Comparison of ENCODE assay signal across 9 cellular contexts in genomic region chr14:64549805-64550538, GRCh38. TPM values are rescaled to one million over a fixed set of nuclear protein-coding genes. Genes with fewer than 3 reads are reported as not detected.
DNase-seq lines count a peak whose midpoint lies in the region; ATAC-seq, FAIRE-seq and TF ChIP-seq lines count a peak whose summit lies in the region.
"Had no signal": no experiment of that assay in that cellular context is flagged by ENCODE, and none has a peak within 500 bp of the region (broad histone marks: within the 10 kb centered on the region; RNA-seq: fewer than 3 reads in every experiment).

PPP1R36 (plus strand) TSS chr14:64549961; CDS start chr14:64549998, 37 bp downstream.

- H3K9me3 ChIP-seq in keratinocyte (ENCODE audit: control insufficient read depth, low read depth, low read length): no peaks in the 10 kb centered on the region
- H3K9me3 ChIP-seq: adrenal gland had no signal

- peak within 1 kb of the TSS; percentile 79 for H3K4me2 ChIP-seq in keratinocyte (ENCODE audit: control insufficient read depth, extremely low read depth, insufficient read depth, low read depth, low read length)

- peaks cover 20% of the 10 kb centered on the region for H3K4me1 ChIP-seq in keratinocyte (ENCODE audit: control insufficient read depth, extremely low read depth, insufficient read depth, low read length)

- no peak for TF ChIP-seq CTCF in AG04449 (IDR thresholded peaks at IDR 0.05; ENCODE audit: insufficient read depth, low read length, missing control alignments)
- TF ChIP-seq CTCF in keratinocyte (optimal IDR thresholded peaks at IDR 0.05 in 1 of 3, IDR thresholded peaks at IDR 0.05 in 1 of 3, conservative IDR thresholded peaks at IDR 0.05 in 1 of 3; ENCODE audit: extremely low read depth in 1 of 3, insufficient read depth in 2 of 3, low read length in 3 of 3): no peak

- dilution Hi-C loops in keratinocyte (cut with MboI; ENCODE audit: extremely low pct_ligation_motif_present, low sequenced_read_pairs): no loop called here

- peak within 1 kb of the TSS; percentile 25 for H3K27ac ChIP-seq in keratinocyte (ENCODE audit: control insufficient read depth, insufficient read depth, low read length)
- H3K27ac ChIP-seq: adrenal gland had no signal

- H3K27me3 ChIP-seq in keratinocyte (ENCODE audit: control insufficient read depth, extremely low read depth, insufficient read depth, low read length): no peaks in the 10 kb centered on the region

- POLR2A ChIA-PET in AG04449 (lab: Yijun Ruan, JAX): interaction anchor here (4.7 kb wide), 1 partner anchor 9 kb away, joined by 28 read pairs; the partner anchor contains the start of gene HSPA2

- CTCF ChIA-PET in AG04449 (lab: Yijun Ruan, JAX): interaction anchor here (0.8 to 2.1 kb wide), 6 partner anchors 10 to 93 kb away, joined by 3 to 10 read pairs (median 6); partner anchors contain the start of gene HSPA2

- no peaks in the 10 kb centered on the region for H4K20me1 ChIP-seq in keratinocyte (ENCODE audit: control insufficient read depth, extremely low read depth, insufficient read depth, low read length)

- H3K36me3 ChIP-seq in keratinocyte (ENCODE audit: control insufficient read depth in 2 of 2, extremely low read depth in 1 of 2, insufficient read depth in 2 of 2, low read length in 2 of 2): no peaks in the 10 kb centered on the region
- H3K36me3 ChIP-seq: adrenal gland had no signal

- DNase-seq in AG04449 (ENCODE audit: low read depth, low spot score) (no peak), NOMO-1 (lab: John Stamatoyannopoulos, UW; ENCODE audit: unreplicated experiment in 2 of 2) (peak; percentile 26 to 59), astrocyte of the hippocampus (ENCODE audit: low read depth, low spot score) (peak; percentile 60), keratinocyte (ENCODE audit: low read depth, low spot score) (no peak), KG1 (lab: John Stamatoyannopoulos, UW) (no peak)
- peak; percentile 68 for DNase-seq in stimulated activated CD4-positive, alpha-beta T cell treated with anti-CD3 and anti-CD28 coated beads, Interleukin-15, amount 100 ng/mL, for 24 hours

- peak within 1 kb of the TSS; percentile 90 for H2AFZ ChIP-seq in keratinocyte (ENCODE audit: control insufficient read depth, low read length)

- FAIRE-seq in keratinocyte (lab: Jason Lieb, UNC): no peak

- peak; percentile 19 for ATAC-seq in GM19468 (IDR thresholded peaks at IDR 0.05; ENCODE audit: extremely low read depth, unreplicated experiment)
- no peak for ATAC-seq in HG02588 (IDR thresholded peaks at IDR 0.05; ENCODE audit: unreplicated experiment)

- H3K79me2 ChIP-seq in keratinocyte (ENCODE audit: control insufficient read depth, insufficient read depth, low read length): no peaks in the 10 kb centered on the region

- H3K9me1 ChIP-seq in keratinocyte (ENCODE audit: control insufficient read depth, extremely low read depth, insufficient read depth, low read length): no peaks in the 10 kb centered on the region

- H3K4me3 ChIP-seq in AG04449 (ENCODE audit: low read depth, low read length): peak within 1 kb of the TSS; percentile 29; the same call in 1 of the 2 replicates
- H3K4me3 ChIP-seq in keratinocyte (ENCODE audit: control insufficient read depth in 2 of 3, extremely low read depth in 1 of 3, insufficient read depth in 2 of 3, low read depth in 1 of 3, low read length in 3 of 3): peak within 1 kb of the TSS; percentile 22 to 46 (median 44)

- peak within 1 kb of the TSS; percentile 50 for H3K9ac ChIP-seq in keratinocyte (ENCODE audit: control insufficient read depth, extremely low read depth, insufficient read depth, low read length)

RNA-seq across cellular contexts. Expression of gene PPP1R36, which starts in this region (rescaled TPM):
- 0.45 to 0.92 TPM (median 0.81 TPM) in 3 replicates for polyA plus RNA-seq in keratinocyte
- not detected for polyA plus RNA-seq in keratinocyte (2011; ENCODE audit: low read depth)
- 0.53 and 0.61 TPM in 2 replicates for polyA plus RNA-seq in keratinocyte (2011; cell fraction: cytosol; rRNA removed)
- polyA plus RNA-seq in keratinocyte (2011; cell fraction: nucleus; rRNA removed): 0.41 and 0.75 TPM in 2 replicates
- polyA plus RNA-seq in keratinocyte (2012; ENCODE audit: low replicate concordance): 0.56 and 0.66 TPM in 2 replicates
- 0.99 TPM in 1 of 3 replicates, not detected in the others for polyA minus RNA-seq in keratinocyte
- polyA minus RNA-seq in keratinocyte (2011; cell fraction: cytosol; rRNA and poly(A)+ RNA removed): not detected
- polyA minus RNA-seq in keratinocyte (2011; cell fraction: nucleus; rRNA and poly(A)+ RNA removed): 0.53 TPM in 1 of 2 replicates, not detected in the other

Comparison
In these comparisons a context has a peak if more than half of its experiments do, and no peak if none do; other contexts are left out.
1. DNase-seq: peak in NOMO-1 (2 of 2), astrocyte of the hippocampus (single experiment) and stimulated activated CD4-positive, alpha-beta T cell treated with anti-CD3 and anti-CD28 coated beads, Interleukin-15, amount 100 ng/mL, for 24 hours (single experiment); none in AG04449 (single experiment), keratinocyte (single experiment) and KG1 (single experiment).